In the genomic region with DNA sequence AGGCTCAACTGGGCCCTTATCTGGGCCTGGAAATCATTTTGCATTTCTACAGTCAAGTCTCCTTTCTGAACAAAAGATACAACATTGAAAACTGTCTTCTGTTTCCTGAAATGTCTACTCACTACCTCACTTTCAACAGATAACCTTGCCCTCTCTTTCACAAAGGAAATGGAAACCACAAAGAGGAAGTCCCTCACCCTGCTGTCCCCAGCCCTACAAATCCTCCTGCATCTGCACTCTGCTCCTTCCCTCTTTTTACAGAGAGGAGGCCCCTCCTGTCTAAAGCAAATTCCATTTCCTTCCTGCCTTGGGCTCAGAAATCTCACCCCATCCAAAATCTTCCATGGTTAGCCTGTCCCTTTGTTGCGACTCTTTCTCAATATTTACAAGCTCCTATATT, we compare ENCODE assay signal across 9 cellular contexts. TPM values are rescaled to one million over a fixed set of nuclear protein-coding genes. Genes with fewer than 3 reads are reported as not detected.
DNase-seq lines count a peak whose midpoint lies in the region; ATAC-seq and TF ChIP-seq lines count a peak whose summit lies in the region.
"Had no signal": no experiment of that assay in that cellular context is flagged by ENCODE, and none has a peak within 500 bp of the region (broad histone marks: within the 10 kb centered on the region; RNA-seq: fewer than 3 reads in every experiment).

No MANE protein-coding gene starts in this region.

- TF ChIP-seq POLR2A in Peyer's patch (IDR thresholded peaks at IDR 0.05) (no peak), spleen (IDR thresholded peaks at IDR 0.05) (no peak)

- H3K36me3 Mint-ChIP-seq in activated naive CD4-positive, alpha-beta T cell treated with anti-CD3 and anti-CD28 coated beads, Interleukin-2, amount 50 U/mL, for 72 hours: no peaks in the 10 kb centered on the region

- H3K9me3 Mint-ChIP-seq in activated naive CD4-positive, alpha-beta T cell treated with anti-CD3 and anti-CD28 coated beads, Interleukin-2, amount 50 U/mL, for 72 hours: peaks cover 3 to 10% of the 10 kb centered on the region in 2 donors

- H3K4me1 ChIP-seq in Peyer's patch (peaks cover 0 to 3% (median 0%) of the 10 kb centered on the region in 4 donors), spleen (peaks cover 15 to 48% (median 36%) of the 10 kb centered on the region in 6 donors)

- H3K27ac Mint-ChIP-seq in activated naive CD4-positive, alpha-beta T cell treated with anti-CD3 and anti-CD28 coated beads, Interleukin-2, amount 50 U/mL, for 72 hours: no peak overlapping the region

- H3K4me3 ChIP-seq in Peyer's patch: no peak overlapping the region
- peak overlapping the region in 1 of 8 donors; percentile 34 for H3K4me3 ChIP-seq in spleen

- no peak for DNase-seq in activated naive CD4-positive, alpha-beta T cell treated with anti-CD3 and anti-CD28 coated beads, Interleukin-2, amount 50 U/mL, for 72 hours (ENCODE audit: low spot score in 2 of 2)
- no peak for DNase-seq in activated naive CD4-positive, alpha-beta T cell (lab: John Stamatoyannopoulos, UW)
- DNase-seq in Peyer's patch (peak in 2 of 3 donors; percentile 55 to 64), spleen (no peak), NCI-H2081 treated with DMSO at 0.1 percent for 48 hours (lab: John Stamatoyannopoulos, UW) (no peak), HT-29 (ENCODE audit: low spot score) (no peak), D341Med (ENCODE audit: low spot score) (no peak)

- H3K27ac ChIP-seq in Peyer's patch (peak overlapping the region in 1 of 4 donors; percentile 64), spleen (peak overlapping the region; percentile 27 to 86 (median 80))

- intact Hi-C loops in spleen (cut with DNase I; ENCODE audit: low total_unique reads): no loop called here

- H3K9me3 ChIP-seq in Peyer's patch (no peaks in the 10 kb centered on the region), spleen (no peaks in the 10 kb centered on the region)

- peak; percentile 82 to 83 for ATAC-seq in activated naive CD4-positive, alpha-beta T cell treated with anti-CD3 and anti-CD28 coated beads, Interleukin-2, amount 50 U/mL, for 72 hours
- peak; percentile 92 for ATAC-seq in HG02973 (IDR thresholded peaks at IDR 0.05; ENCODE audit: unreplicated experiment)

- 8 to 26% (median 20%) methylated on average over 1 of the region's 1 CpG for WGBS in spleen, 5 donors

- H3K36me3 ChIP-seq in Peyer's patch (no peaks in the 10 kb centered on the region), spleen (no peaks in the 10 kb centered on the region)

- TF ChIP-seq CTCF in Peyer's patch (IDR thresholded peaks at IDR 0.05) (no peak), spleen (IDR thresholded peaks at IDR 0.05 in 8 of 11, conservative IDR thresholded peaks at IDR 0.05 in 3 of 11) (no peak)

- H3K27me3 ChIP-seq in Peyer's patch: no peaks in the 10 kb centered on the region
- no peaks in the 10 kb centered on the region for H3K27me3 ChIP-seq in spleen (replicated peaks in 1 of 7)

RNA-seq across cellular contexts. Expression of a gene that starts 24.8 kb away (rescaled TPM):
- total RNA-seq in activated naive CD4-positive, alpha-beta T cell treated with anti-CD3 and anti-CD28 coated beads, Interleukin-2, amount 50 U/mL, for 72 hours: under 1 TPM in 1 of 2 donors, not detected in 1; 0.06 TPM
- total RNA-seq in Peyer's patch (10 to 100 TPM in 1 of 4 donors, 1 to 10 TPM in 3; 3.2 to 35.5 (median 6.8) TPM), spleen (100 to 1,000 TPM; 129 to 231 (median 200) TPM)
- polyA plus RNA-seq in spleen: 10 to 100 TPM; 30.5 to 38.7 (median 35.5) TPM
- total RNA-seq in HT-29 (2014; rRNA removed; shearing (Covaris generic)): 0.34 and 0.58 TPM in 2 replicates
- polyA plus RNA-seq: fibroblast of lung had no signal

Comparison
In these comparisons a context has a peak if more than half of its experiments do, and no peak if none do; other contexts are left out.
1. DNase-seq: peak in Peyer's patch (2 of 3); none in activated naive CD4-positive, alpha-beta T cell treated with anti-CD3 and anti-CD28 coated beads, Interleukin-2, amount 50 U/mL, for 72 hours (0 of 2), activated naive CD4-positive, alpha-beta T cell (0 of 4), spleen (single experiment), NCI-H2081 treated with DMSO at 0.1 percent for 48 hours (single experiment), HT-29 (single experiment) and D341Med (single experiment).